Comparison of ENCODE assay signal across 10 cellular contexts in the genomic region with DNA sequence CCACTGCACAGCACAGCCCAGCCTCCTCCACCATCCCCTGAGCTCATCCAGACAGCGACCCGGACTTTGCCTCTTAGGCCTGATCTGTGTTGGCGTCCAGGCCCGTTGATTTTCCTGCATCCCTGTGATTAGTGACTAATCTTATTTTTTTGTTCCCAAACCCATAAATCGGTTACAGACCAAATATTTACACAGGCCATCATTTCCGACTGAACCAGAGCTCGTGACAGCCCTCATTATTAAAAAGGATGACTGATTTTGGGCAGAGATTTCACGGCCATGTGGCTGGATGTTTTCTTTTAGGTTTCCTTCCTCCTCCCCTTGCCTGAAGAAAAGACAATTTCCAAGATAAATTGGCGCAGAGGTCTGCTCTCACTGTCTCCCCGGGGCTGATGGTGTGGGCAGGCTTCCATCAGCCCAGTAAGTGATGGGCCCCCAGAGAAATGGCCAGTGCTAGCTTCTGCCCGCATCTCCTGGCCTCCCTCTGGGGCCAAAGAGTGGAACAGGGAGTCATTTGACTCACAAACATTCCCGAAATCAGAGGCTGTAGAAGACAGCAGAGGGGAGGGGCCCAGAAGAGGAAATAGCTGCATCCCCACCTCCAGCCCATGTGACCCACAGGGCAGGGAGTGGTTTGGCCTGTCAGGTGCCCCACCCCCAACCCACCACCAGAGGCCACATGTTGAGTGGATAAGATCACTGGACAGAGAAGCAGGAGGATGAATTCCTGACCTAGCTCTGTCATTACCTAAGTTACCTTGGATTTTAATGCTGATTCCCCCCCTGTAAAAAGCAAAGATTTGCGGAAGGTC.
DNase-seq lines count a peak whose midpoint lies in the region; ATAC-seq, FAIRE-seq and TF ChIP-seq lines count a peak whose summit lies in the region.
"Had no signal": no experiment of that assay in that cellular context is flagged by ENCODE, and none has a peak within 500 bp of the region (broad histone marks: within the 10 kb centered on the region; RNA-seq: fewer than 3 reads in every experiment).

No MANE protein-coding gene starts in this region.

- no peak for ATAC-seq in stimulated activated naive CD8-positive, alpha-beta T cell treated with anti-CD3 and anti-CD28 coated beads, Interleukin-15, Interleukin-2, amounts not matched to agents 100 U/mL and 50 U/mL, for 24 hours

- H3K4me3 ChIP-seq in SJCRH30: no peak overlapping the region
- no peak overlapping the region for H3K4me3 ChIP-seq in tibial artery

- H3K27ac ChIP-seq in SJCRH30 (no peak overlapping the region), tibial artery (no peak overlapping the region)
- H3K27ac ChIP-seq: 22Rv1 had no signal

- TF ChIP-seq CTCF in tibial artery (IDR thresholded peaks at IDR 0.05) (no peak), D721Med (IDR thresholded peaks at IDR 0.05; ENCODE audit: insufficient read depth, missing control alignments) (no peak)

- H3K4me1 ChIP-seq in SJCRH30 (peaks cover 7% of the 10 kb centered on the region), tibial artery (peaks cover 0 to 3% (median 0%) of the 10 kb centered on the region in 4 donors)

- no peaks in the 10 kb centered on the region for H3K36me3 ChIP-seq in SJCRH30
- H3K36me3 ChIP-seq in tibial artery: no peaks in the 10 kb centered on the region

- no peaks in the 10 kb centered on the region for H3K9me3 ChIP-seq in SJCRH30 (replicated peaks)
- H3K9me3 ChIP-seq in tibial artery: no peaks in the 10 kb centered on the region

- DNase-seq in DMS 273 (lab: John Stamatoyannopoulos, UW; ENCODE audit: unreplicated experiment) (peak; percentile 27), DMS 273 treated with DMSO at 0.1 percent for 48 hours (lab: John Stamatoyannopoulos, UW) (no peak), SJCRH30 (peak; percentile 53 to 65), iris pigment epithelial cell (ENCODE audit: low read depth) (peak; percentile 11), tibial artery (peak; percentile 83), D721Med (ENCODE audit: insufficient read length, low spot score) (no peak), NCI-H510A treated with DMSO at 0.1 percent for 48 hours (lab: John Stamatoyannopoulos, UW) (no peak)
- DNase-seq in stimulated activated naive CD8-positive, alpha-beta T cell treated with anti-CD3 and anti-CD28 coated beads, Interleukin-15, Interleukin-2, amounts not matched to agents 100 U/mL and 50 U/mL, for 24 hours: no peak
- DNase-seq: amygdala had no signal

- no peak for FAIRE-seq in D721Med (lab: Jason Lieb, UNC)

- intact Hi-C loops in tibial artery (cut with DNase I; ENCODE audit: low total_unique reads): no loop called here

- H3K27me3 ChIP-seq in SJCRH30 (no peaks in the 10 kb centered on the region), tibial artery (no peaks in the 10 kb centered on the region)

Comparison
In these comparisons a context has a peak if more than half of its experiments do, and no peak if none do; other contexts are left out.
1. DNase-seq: peak in DMS 273 (single experiment), SJCRH30 (2 of 2), iris pigment epithelial cell (single experiment) and tibial artery (2 of 2); none in DMS 273 treated with DMSO at 0.1 percent for 48 hours (single experiment), D721Med (single experiment), stimulated activated naive CD8-positive, alpha-beta T cell treated with anti-CD3 and anti-CD28 coated beads, Interleukin-15, Interleukin-2, amounts not matched to agents 100 U/mL and 50 U/mL, for 24 hours (single experiment) and NCI-H510A treated with DMSO at 0.1 percent for 48 hours (single experiment).